ENCODE assay signal across 14 cellular contexts in the genomic region with DNA sequence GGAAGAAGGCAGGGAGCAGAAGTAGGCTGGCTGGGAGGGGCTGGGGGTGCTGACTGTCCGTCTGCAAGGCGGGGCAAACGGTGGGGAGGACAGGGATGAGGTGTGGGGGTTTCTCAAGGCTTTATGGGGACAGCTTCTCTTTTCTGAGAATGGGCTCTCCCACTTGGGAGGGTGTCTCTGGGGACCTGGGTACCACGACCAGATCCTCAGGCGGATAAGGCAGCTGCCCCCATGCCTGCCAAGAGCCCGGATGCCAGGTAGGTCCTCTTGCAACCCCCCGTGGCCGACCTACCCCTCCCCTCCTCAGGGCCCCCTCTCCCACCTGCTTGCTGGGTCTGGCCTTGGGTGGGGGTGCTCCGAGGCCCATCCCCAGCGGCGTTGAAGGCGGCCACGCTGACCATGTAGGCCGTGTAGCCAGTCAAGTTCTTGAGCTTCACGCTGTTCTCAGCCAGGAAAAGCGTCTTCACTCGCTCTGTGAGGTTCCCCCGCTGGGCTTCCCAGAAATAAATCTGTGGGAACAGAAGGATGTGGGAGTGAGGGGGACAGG. TPM values are rescaled to one million over a fixed set of nuclear protein-coding genes. Genes with fewer than 3 reads are reported as not detected.
DNase-seq lines count a peak whose midpoint lies in the region; ATAC-seq and TF ChIP-seq lines count a peak whose summit lies in the region.
"Had no signal": no experiment of that assay in that cellular context is flagged by ENCODE, and none has a peak within 500 bp of the region (broad histone marks: within the 10 kb centered on the region; RNA-seq: fewer than 3 reads in every experiment).

No MANE protein-coding gene starts in this region.

- no peak for TF ChIP-seq CTCF in nephron (IDR thresholded peaks at IDR 0.05; ENCODE audit: unreplicated experiment in 3 of 3)

- intact Hi-C loops in Right ventricle myocardium superior (cut with DNase I) = loop anchor here (5.0 kb wide), 1 partner anchor 56 kb away; a partner anchor contains a TSS
- intact Hi-C loops in cardiac septum (cut with DNase I) = loop anchor here (5.0 kb wide), 2 partner anchors 56 to 176 kb away; a partner anchor contains a TSS

- no peaks in the 10 kb centered on the region for H4K20me1 ChIP-seq in Karpas-422 (ENCODE audit: insufficient read depth, low read depth, low read length)
- H4K20me1 ChIP-seq: BLaER1 had no signal

- ATAC-seq in Right ventricle myocardium superior (ENCODE audit: poor library complexity) = no peak

- H3K4me2 ChIP-seq in Karpas-422 (ENCODE audit: low read depth, low read length, poor library complexity, severe bottlenecking) = peak overlapping the region; percentile 15

- no peaks in the 10 kb centered on the region for H3K9me3 ChIP-seq in Karpas-422 (ENCODE audit: low read length)
- H3K9me3 ChIP-seq: BLaER1, Caco-2 had no signal

- H3K27ac Mint-ChIP-seq in nephron = peak overlapping the region; percentile 13 to 81 (median 66)
- H3K27ac Mint-ChIP-seq: CD8-positive, alpha-beta memory T cell had no signal

- H3K27ac ChIP-seq in Karpas-422 (ENCODE audit: low read length) = no peak overlapping the region
- H3K27ac ChIP-seq: BLaER1 had no signal

- peaks cover 12% of the 10 kb centered on the region for H3K27me3 Mint-ChIP-seq in nephron (ENCODE audit: low read depth)

- H3K36me3 Mint-ChIP-seq in nephron (ENCODE audit: low read depth) = peaks cover 11% of the 10 kb centered on the region
- H3K36me3 Mint-ChIP-seq: CD8-positive, alpha-beta memory T cell had no signal

- peak; percentile 31 for DNase-seq in Right ventricle myocardium superior
- no peak for DNase-seq in cardiac septum (ENCODE audit: low spot score)
- no peak for DNase-seq in Karpas-422
- no peak for DNase-seq in T-helper 1 cell
- DNase-seq in iPS-NIHi7 (ENCODE audit: extremely low spot score) = no peak
- DNase-seq in HUDEP-2 (lab: John Stamatoyannopoulos, UW; ENCODE audit: unreplicated experiment in 76 of 76) = no peak
- DNase-seq: 8988T; AML-193; Caco-2; CD8-positive, alpha-beta memory T cell; DND-41; GDM1 had no signal

- no peak overlapping the region for H2AFZ ChIP-seq in Karpas-422 (ENCODE audit: low read length)

- H3K4me1 Mint-ChIP-seq in nephron = peaks cover 33% of the 10 kb centered on the region
- H3K4me1 Mint-ChIP-seq: CD8-positive, alpha-beta memory T cell had no signal

- no peaks in the 10 kb centered on the region for H3K9me3 Mint-ChIP-seq in nephron
- H3K9me3 Mint-ChIP-seq: CD8-positive, alpha-beta memory T cell had no signal

- no peaks in the 10 kb centered on the region for H3K27me3 ChIP-seq in Karpas-422 (ENCODE audit: low read length)
- H3K27me3 ChIP-seq: BLaER1 had no signal

- H3K79me2 ChIP-seq in Karpas-422 (ENCODE audit: low read length) = no peaks in the 10 kb centered on the region

- H3K9ac ChIP-seq in Karpas-422 (ENCODE audit: low read length) = no peak overlapping the region
- H3K9ac ChIP-seq: BLaER1 had no signal

- H3K4me3 Mint-ChIP-seq in nephron = no peak overlapping the region
- H3K4me3 Mint-ChIP-seq: CD8-positive, alpha-beta memory T cell had no signal

- no peaks in the 10 kb centered on the region for H3K9me2 ChIP-seq in Karpas-422 (replicated peaks; ENCODE audit: insufficient read depth, low read length)

- H3K36me3 ChIP-seq in Karpas-422 (ENCODE audit: insufficient read depth, low read length) = no peaks in the 10 kb centered on the region

- peaks cover 43% of the 10 kb centered on the region for H3K4me1 ChIP-seq in Karpas-422 (ENCODE audit: low read length)
- H3K4me1 ChIP-seq: Caco-2 had no signal

- H3K4me3 ChIP-seq in Karpas-422 (ENCODE audit: low read length) = no peak overlapping the region
- H3K4me3 ChIP-seq: BLaER1 had no signal

RNA-seq across cellular contexts. Expression of a gene that starts 56.4 kb away (rescaled TPM):
- total RNA-seq in Right ventricle myocardium superior (53.0 TPM), cardiac septum (41.3 TPM)
- total RNA-seq in Karpas-422 (2014; rRNA removed; shearing (Covaris generic); ENCODE audit: low replicate concordance) = not detected in 2 replicates

Comparison
In these comparisons a context has a peak if more than half of its experiments do, and no peak if none do; other contexts are left out.
1. RNA of a gene that starts 56.4 kb away (total RNA-seq): 53.0 TPM in Right ventricle myocardium superior (single experiment) and 41.3 TPM in cardiac septum (single experiment); not detected in Karpas-422; every median in the first group is over 10 times any median in the second.